Comparison of ENCODE assay signal across 2 cellular contexts in genomic region chr7:12641196-12641595, GRCh38.
A peak's percentile ranks its signal among the peaks of the same experiment; 100 is the strongest.
TF ChIP-seq lines count a peak whose summit lies in the region.

No MANE protein-coding gene starts in this region.

TF ChIP-seq in HepG2, 621 proteins besides CTCF, POLR2A, EP300 and RAD21:
- TF ChIP-seq FOXO4 (CRISPR knock-in tag; conservative IDR thresholded peaks at IDR 0.05) (0 out of 2 replicates have a peak, but pooled peaks have one; percentile 16), ZNF770 (CRISPR knock-in tag; IDR thresholded peaks at IDR 0.05) (no peak)

TF ChIP-seq in HCT116, 20 proteins besides CTCF, POLR2A, EP300 and RAD21:
- no peak for TF ChIP-seq CEBPB (IDR thresholded peaks at IDR 0.05; ENCODE audit: low read depth)
- no peak for TF ChIP-seq ELF1 (IDR thresholded peaks at IDR 0.05; ENCODE audit: borderline replicate concordance, low read depth)
- TF ChIP-seq MAX (IDR thresholded peaks at IDR 0.05), result no peak
- TF ChIP-seq ZNF274 (IDR thresholded peaks at IDR 0.05; ENCODE audit: low read depth, low read length), result no peak
- TF ChIP-seq JUND (IDR thresholded peaks at IDR 0.05), result no peak
- TF ChIP-seq ATF3 (IDR thresholded peaks at IDR 0.05), result no peak
- TF ChIP-seq TCF7L2 (IDR thresholded peaks at IDR 0.05; ENCODE audit: borderline replicate concordance, extremely low read depth, insufficient read depth, insufficient read length), result no peak
- TF ChIP-seq SP1 (IDR thresholded peaks at IDR 0.05; ENCODE audit: low read depth), result no peak
- no peak for TF ChIP-seq EGR1 (IDR thresholded peaks at IDR 0.05; ENCODE audit: low read depth)
- no peak for TF ChIP-seq FOSL1 (IDR thresholded peaks at IDR 0.05; ENCODE audit: low read depth)
- no peak for TF ChIP-seq EZH2 (IDR thresholded peaks at IDR 0.05)
- no peak for TF ChIP-seq YY1 (IDR thresholded peaks at IDR 0.05; ENCODE audit: extremely low read depth, insufficient replicate concordance, low read depth, low read length)
- no peak for TF ChIP-seq REST (IDR thresholded peaks at IDR 0.05; ENCODE audit: low read depth)
- TF ChIP-seq CBX3 (IDR thresholded peaks at IDR 0.05; ENCODE audit: low read depth), result no peak
- TF ChIP-seq EZH2phosphoT487 (IDR thresholded peaks at IDR 0.05; ENCODE audit: borderline replicate concordance), result no peak
- TF ChIP-seq ZBTB33 (IDR thresholded peaks at IDR 0.05; ENCODE audit: extremely low read depth, insufficient replicate concordance, low read length), result no peak
- TF ChIP-seq POLR2AphosphoS5 (IDR thresholded peaks at IDR 0.05; ENCODE audit: low read depth, low read length), result no peak
- no peak for TF ChIP-seq ZFX (IDR thresholded peaks at IDR 0.05)
- no peak for TF ChIP-seq SIN3A (IDR thresholded peaks at IDR 0.05; ENCODE audit: low read depth)
- no peak for TF ChIP-seq SRF (IDR thresholded peaks at IDR 0.05; ENCODE audit: low read depth)
TF ChIP-seq in HCT116: peak in this region for 0.
